1 cellular context compared by ENCODE assay signal in genomic region chr7:138935438-138936079, GRCh38.
TF ChIP-seq lines count a peak whose summit lies in the region.

No MANE protein-coding gene starts in this region.

TF ChIP-seq in GM23338, 12 proteins besides CTCF, POLR2A, EP300 and RAD21 (continued from another document):
- TF ChIP-seq, protein P1, sequence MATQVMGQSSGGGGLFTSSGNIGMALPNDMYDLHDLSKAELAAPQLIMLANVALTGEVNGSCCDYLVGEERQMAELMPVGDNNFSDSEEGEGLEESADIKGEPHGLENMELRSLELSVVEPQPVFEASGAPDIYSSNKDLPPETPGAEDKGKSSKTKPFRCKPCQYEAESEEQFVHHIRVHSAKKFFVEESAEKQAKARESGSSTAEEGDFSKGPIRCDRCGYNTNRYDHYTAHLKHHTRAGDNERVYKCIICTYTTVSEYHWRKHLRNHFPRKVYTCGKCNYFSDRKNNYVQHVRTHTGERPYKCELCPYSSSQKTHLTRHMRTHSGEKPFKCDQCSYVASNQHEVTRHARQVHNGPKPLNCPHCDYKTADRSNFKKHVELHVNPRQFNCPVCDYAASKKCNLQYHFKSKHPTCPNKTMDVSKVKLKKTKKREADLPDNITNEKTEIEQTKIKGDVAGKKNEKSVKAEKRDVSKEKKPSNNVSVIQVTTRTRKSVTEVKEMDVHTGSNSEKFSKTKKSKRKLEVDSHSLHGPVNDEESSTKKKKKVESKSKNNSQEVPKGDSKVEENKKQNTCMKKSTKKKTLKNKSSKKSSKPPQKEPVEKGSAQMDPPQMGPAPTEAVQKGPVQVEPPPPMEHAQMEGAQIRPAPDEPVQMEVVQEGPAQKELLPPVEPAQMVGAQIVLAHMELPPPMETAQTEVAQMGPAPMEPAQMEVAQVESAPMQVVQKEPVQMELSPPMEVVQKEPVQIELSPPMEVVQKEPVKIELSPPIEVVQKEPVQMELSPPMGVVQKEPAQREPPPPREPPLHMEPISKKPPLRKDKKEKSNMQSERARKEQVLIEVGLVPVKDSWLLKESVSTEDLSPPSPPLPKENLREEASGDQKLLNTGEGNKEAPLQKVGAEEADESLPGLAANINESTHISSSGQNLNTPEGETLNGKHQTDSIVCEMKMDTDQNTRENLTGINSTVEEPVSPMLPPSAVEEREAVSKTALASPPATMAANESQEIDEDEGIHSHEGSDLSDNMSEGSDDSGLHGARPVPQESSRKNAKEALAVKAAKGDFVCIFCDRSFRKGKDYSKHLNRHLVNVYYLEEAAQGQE (IDR thresholded peaks at IDR 0.05; ENCODE audit: unreplicated experiment) = no peak
- TF ChIP-seq, protein P2, sequence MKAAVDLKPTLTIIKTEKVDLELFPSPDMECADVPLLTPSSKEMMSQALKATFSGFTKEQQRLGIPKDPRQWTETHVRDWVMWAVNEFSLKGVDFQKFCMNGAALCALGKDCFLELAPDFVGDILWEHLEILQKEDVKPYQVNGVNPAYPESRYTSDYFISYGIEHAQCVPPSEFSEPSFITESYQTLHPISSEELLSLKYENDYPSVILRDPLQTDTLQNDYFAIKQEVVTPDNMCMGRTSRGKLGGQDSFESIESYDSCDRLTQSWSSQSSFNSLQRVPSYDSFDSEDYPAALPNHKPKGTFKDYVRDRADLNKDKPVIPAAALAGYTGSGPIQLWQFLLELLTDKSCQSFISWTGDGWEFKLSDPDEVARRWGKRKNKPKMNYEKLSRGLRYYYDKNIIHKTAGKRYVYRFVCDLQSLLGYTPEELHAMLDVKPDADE (IDR thresholded peaks at IDR 0.05) = no peak
- no peak for TF ChIP-seq ZNF114 (CRISPR knock-in tag; IDR thresholded peaks at IDR 0.05)
